Comparison of ENCODE assay signal across 1 cellular context in genomic region chr12:57452937-57453509, GRCh38.
TF ChIP-seq lines count a peak whose summit lies in the region.

No MANE protein-coding gene starts in this region.

TF ChIP-seq in HepG2, 621 proteins besides CTCF, POLR2A, EP300 and RAD21 (continued from another document and continues in another):
- TF ChIP-seq ELF3 (CRISPR knock-in tag; IDR thresholded peaks at IDR 0.05) (0 out of 2 replicates have a peak, but pooled peaks have one; percentile 19), GMEB1 (CRISPR knock-in tag; IDR thresholded peaks at IDR 0.05; ENCODE audit: borderline replicate concordance) (no peak), TP53 (CRISPR knock-in tag; conservative IDR thresholded peaks at IDR 0.05) (no peak), ZNF720 (CRISPR knock-in tag; IDR thresholded peaks at IDR 0.05) (no peak), ZNF274 (CRISPR knock-in tag; IDR thresholded peaks at IDR 0.05) (no peak), POLR2AphosphoS5 (IDR thresholded peaks at IDR 0.05; ENCODE audit: low read depth, low read length) (no peak), ZNF317 (CRISPR knock-in tag; IDR thresholded peaks at IDR 0.05) (no peak), TERF1 (CRISPR knock-in tag; IDR thresholded peaks at IDR 0.05) (no peak), SSRP1 (CRISPR knock-in tag; IDR thresholded peaks at IDR 0.05) (no peak), ATRX (CRISPR knock-in tag; IDR thresholded peaks at IDR 0.05; ENCODE audit: borderline replicate concordance) (no peak), ZNF121 (CRISPR knock-in tag; IDR thresholded peaks at IDR 0.05) (no peak; the same call in 1 of the 2 replicates), ZNF879 (CRISPR knock-in tag; IDR thresholded peaks at IDR 0.05) (no peak), ASH2L (IDR thresholded peaks at IDR 0.05; ENCODE audit: insufficient read length, low read depth, low read length) (no peak), ZNF224 (CRISPR knock-in tag; IDR thresholded peaks at IDR 0.05) (no peak), ZNF337 (CRISPR knock-in tag; IDR thresholded peaks at IDR 0.05; ENCODE audit: borderline replicate concordance, low read depth) (no peak), BRCA1 (CRISPR knock-in tag; IDR thresholded peaks at IDR 0.05) (no peak), TCF12 (IDR thresholded peaks at IDR 0.05) (no peak), TCF12 (CRISPR knock-in tag; IDR thresholded peaks at IDR 0.05) (no peak), CCDC6 (CRISPR knock-in tag; IDR thresholded peaks at IDR 0.05) (no peak), FOXP1 (IDR thresholded peaks at IDR 0.05) (no peak), FOXP1 (CRISPR knock-in tag; IDR thresholded peaks at IDR 0.05) (no peak), TRIM22 (IDR thresholded peaks at IDR 0.05) (no peak), ZNF672 (CRISPR knock-in tag; IDR thresholded peaks at IDR 0.05) (no peak), TCF7L2 (IDR thresholded peaks at IDR 0.05; ENCODE audit: low read depth, low read length) (no peak), MAFF (IDR thresholded peaks at IDR 0.05; ENCODE audit: low read depth, low read length) (no peak), MIER2 (CRISPR knock-in tag; IDR thresholded peaks at IDR 0.05) (no peak), HIC2 (CRISPR knock-in tag; IDR thresholded peaks at IDR 0.05; ENCODE audit: low read depth) (no peak), ZNF430 (CRISPR knock-in tag; IDR thresholded peaks at IDR 0.05) (no peak), ZFY (CRISPR knock-in tag; IDR thresholded peaks at IDR 0.05) (no peak), GABPA (IDR thresholded peaks at IDR 0.05; ENCODE audit: low read depth, low read length) (no peak), GABPA (CRISPR knock-in tag; IDR thresholded peaks at IDR 0.05; ENCODE audit: low read depth) (no peak), ZNF44 (CRISPR knock-in tag; IDR thresholded peaks at IDR 0.05) (no peak), ZNF225 (CRISPR knock-in tag; IDR thresholded peaks at IDR 0.05) (no peak), ZBTB3 (CRISPR knock-in tag; IDR thresholded peaks at IDR 0.05; ENCODE audit: borderline replicate concordance, low read depth) (no peak), ZNF136 (CRISPR knock-in tag; IDR thresholded peaks at IDR 0.05; ENCODE audit: low read depth) (no peak), CREB3 (CRISPR knock-in tag; IDR thresholded peaks at IDR 0.05) (no peak), TAF15 (IDR thresholded peaks at IDR 0.05; ENCODE audit: low read depth, low read length, poor library complexity, severe bottlenecking) (no peak), RXRB (CRISPR knock-in tag; IDR thresholded peaks at IDR 0.05; ENCODE audit: borderline replicate concordance) (peak; percentile 65; the same call in 1 of the 2 replicates), ZBTB25 (CRISPR knock-in tag; IDR thresholded peaks at IDR 0.05) (0 out of 2 replicates have a peak, but pooled peaks have one; percentile 40)
- TF ChIP-seq, protein P1, sequence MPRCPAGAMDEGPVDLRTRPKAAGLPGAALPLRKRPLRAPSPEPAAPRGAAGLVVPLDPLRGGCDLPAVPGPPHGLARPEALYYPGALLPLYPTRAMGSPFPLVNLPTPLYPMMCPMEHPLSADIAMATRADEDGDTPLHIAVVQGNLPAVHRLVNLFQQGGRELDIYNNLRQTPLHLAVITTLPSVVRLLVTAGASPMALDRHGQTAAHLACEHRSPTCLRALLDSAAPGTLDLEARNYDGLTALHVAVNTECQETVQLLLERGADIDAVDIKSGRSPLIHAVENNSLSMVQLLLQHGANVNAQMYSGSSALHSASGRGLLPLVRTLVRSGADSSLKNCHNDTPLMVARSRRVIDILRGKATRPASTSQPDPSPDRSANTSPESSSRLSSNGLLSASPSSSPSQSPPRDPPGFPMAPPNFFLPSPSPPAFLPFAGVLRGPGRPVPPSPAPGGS (CRISPR knock-in tag; IDR thresholded peaks at IDR 0.05), result no peak
- TF ChIP-seq, protein P2, sequence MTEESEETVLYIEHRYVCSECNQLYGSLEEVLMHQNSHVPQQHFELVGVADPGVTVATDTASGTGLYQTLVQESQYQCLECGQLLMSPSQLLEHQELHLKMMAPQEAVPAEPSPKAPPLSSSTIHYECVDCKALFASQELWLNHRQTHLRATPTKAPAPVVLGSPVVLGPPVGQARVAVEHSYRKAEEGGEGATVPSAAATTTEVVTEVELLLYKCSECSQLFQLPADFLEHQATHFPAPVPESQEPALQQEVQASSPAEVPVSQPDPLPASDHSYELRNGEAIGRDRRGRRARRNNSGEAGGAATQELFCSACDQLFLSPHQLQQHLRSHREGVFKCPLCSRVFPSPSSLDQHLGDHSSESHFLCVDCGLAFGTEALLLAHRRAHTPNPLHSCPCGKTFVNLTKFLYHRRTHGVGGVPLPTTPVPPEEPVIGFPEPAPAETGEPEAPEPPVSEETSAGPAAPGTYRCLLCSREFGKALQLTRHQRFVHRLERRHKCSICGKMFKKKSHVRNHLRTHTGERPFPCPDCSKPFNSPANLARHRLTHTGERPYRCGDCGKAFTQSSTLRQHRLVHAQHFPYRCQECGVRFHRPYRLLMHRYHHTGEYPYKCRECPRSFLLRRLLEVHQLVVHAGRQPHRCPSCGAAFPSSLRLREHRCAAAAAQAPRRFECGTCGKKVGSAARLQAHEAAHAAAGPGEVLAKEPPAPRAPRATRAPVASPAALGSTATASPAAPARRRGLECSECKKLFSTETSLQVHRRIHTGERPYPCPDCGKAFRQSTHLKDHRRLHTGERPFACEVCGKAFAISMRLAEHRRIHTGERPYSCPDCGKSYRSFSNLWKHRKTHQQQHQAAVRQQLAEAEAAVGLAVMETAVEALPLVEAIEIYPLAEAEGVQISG (CRISPR knock-in tag; IDR thresholded peaks at IDR 0.05), result 0 out of 2 replicates have a peak, but pooled peaks have one; percentile 14
- TF ChIP-seq, protein P3, sequence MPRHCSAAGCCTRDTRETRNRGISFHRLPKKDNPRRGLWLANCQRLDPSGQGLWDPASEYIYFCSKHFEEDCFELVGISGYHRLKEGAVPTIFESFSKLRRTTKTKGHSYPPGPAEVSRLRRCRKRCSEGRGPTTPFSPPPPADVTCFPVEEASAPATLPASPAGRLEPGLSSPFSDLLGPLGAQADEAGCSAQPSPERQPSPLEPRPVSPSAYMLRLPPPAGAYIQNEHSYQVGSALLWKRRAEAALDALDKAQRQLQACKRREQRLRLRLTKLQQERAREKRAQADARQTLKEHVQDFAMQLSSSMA (CRISPR knock-in tag; IDR thresholded peaks at IDR 0.05), result peak; percentile 36; the same call in 1 of the 2 replicates
- TF ChIP-seq, protein P4, sequence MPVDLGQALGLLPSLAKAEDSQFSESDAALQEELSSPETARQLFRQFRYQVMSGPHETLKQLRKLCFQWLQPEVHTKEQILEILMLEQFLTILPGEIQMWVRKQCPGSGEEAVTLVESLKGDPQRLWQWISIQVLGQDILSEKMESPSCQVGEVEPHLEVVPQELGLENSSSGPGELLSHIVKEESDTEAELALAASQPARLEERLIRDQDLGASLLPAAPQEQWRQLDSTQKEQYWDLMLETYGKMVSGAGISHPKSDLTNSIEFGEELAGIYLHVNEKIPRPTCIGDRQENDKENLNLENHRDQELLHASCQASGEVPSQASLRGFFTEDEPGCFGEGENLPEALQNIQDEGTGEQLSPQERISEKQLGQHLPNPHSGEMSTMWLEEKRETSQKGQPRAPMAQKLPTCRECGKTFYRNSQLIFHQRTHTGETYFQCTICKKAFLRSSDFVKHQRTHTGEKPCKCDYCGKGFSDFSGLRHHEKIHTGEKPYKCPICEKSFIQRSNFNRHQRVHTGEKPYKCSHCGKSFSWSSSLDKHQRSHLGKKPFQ (CRISPR knock-in tag; IDR thresholded peaks at IDR 0.05; ENCODE audit: insufficient replicate concordance), result no peak
- TF ChIP-seq, protein P5, sequence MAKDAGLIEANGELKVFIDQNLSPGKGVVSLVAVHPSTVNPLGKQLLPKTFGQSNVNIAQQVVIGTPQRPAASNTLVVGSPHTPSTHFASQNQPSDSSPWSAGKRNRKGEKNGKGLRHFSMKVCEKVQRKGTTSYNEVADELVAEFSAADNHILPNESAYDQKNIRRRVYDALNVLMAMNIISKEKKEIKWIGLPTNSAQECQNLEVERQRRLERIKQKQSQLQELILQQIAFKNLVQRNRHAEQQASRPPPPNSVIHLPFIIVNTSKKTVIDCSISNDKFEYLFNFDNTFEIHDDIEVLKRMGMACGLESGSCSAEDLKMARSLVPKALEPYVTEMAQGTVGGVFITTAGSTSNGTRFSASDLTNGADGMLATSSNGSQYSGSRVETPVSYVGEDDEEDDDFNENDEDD (CRISPR knock-in tag; IDR thresholded peaks at IDR 0.05; ENCODE audit: borderline replicate concordance), result 0 out of 2 replicates have a peak, but pooled peaks have one; percentile 26
- TF ChIP-seq, protein P6, sequence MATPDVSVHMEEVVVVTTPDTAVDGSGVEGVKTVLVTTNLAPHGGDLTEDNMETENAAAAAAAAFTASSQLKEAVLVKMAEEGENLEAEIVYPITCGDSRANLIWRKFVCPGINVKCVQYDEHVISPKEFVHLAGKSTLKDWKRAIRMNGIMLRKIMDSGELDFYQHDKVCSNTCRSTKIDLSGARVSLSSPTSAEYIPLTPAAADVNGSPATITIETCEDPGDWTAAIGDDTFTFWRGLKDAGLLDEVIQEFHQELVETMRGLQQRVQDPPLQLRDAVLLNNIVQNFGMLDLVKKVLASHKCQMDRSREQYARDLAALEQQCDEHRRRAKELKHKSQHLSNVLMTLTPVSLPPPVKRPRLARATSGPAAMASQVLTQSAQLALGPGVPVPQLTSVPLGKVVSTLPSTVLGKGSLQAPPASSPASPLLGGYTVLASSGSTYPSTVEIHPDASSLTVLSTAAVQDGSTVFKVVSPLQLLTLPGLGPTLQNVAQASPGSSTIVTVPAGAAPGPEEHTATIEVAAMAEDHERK (CRISPR knock-in tag; IDR thresholded peaks at IDR 0.05; ENCODE audit: low read depth), result no peak
- TF ChIP-seq, protein P7, sequence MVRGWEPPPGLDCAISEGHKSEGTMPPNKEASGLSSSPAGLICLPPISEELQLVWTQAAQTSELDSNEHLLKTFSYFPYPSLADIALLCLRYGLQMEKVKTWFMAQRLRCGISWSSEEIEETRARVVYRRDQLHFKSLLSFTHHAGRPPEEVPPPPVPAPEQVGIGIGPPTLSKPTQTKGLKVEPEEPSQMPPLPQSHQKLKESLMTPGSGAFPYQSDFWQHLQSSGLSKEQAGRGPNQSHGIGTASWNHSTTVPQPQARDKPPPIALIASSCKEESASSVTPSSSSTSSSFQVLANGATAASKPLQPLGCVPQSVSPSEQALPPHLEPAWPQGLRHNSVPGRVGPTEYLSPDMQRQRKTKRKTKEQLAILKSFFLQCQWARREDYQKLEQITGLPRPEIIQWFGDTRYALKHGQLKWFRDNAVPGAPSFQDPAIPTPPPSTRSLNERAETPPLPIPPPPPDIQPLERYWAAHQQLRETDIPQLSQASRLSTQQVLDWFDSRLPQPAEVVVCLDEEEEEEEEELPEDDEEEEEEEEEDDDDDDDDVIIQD (CRISPR knock-in tag; IDR thresholded peaks at IDR 0.05; ENCODE audit: low read depth), result peak; percentile 51; the same call in 1 of the 2 replicates
